Comparison of ENCODE assay signal across 14 cellular contexts in genomic region chr2:69960821-69961220, GRCh38. TPM values are rescaled to one million over a fixed set of nuclear protein-coding genes. Genes with fewer than 3 reads are reported as not detected.
DNase-seq lines count a peak whose midpoint lies in the region; ATAC-seq and TF ChIP-seq lines count a peak whose summit lies in the region.
"Had no signal": no experiment of that assay in that cellular context is flagged by ENCODE, and none has a peak within 500 bp of the region (broad histone marks: within the 10 kb centered on the region; RNA-seq: fewer than 3 reads in every experiment).

No MANE protein-coding gene starts in this region.

- no peak for TF ChIP-seq CTCF in ovary (IDR thresholded peaks at IDR 0.05)

- ATAC-seq in HG02885 (IDR thresholded peaks at IDR 0.05; ENCODE audit: poor library complexity, unreplicated experiment) = no peak
- ATAC-seq: GM12878 had no signal

- H3K4me1 ChIP-seq in ovary (ENCODE audit: insufficient read depth) = no peaks in the 10 kb centered on the region

- WGBS in ovary, 3 donors = 93 to 97% (median 96%) methylated on average over 6 of the region's 6 CpGs

- no peak for TF ChIP-seq POLR2A in ovary (IDR thresholded peaks at IDR 0.05)

- no peak for TF ChIP-seq EP300 in ovary (IDR thresholded peaks at IDR 0.05)

- DNase-seq in substantia nigra (lab: John Stamatoyannopoulos, UW) = no peak
- no peak for DNase-seq in ovary
- no peak for DNase-seq in stimulated activated naive CD4-positive, alpha-beta T cell (lab: John Stamatoyannopoulos, UW)
- DNase-seq: Calu3, DMS 273 treated with DMSO at 0.1 percent for 48 hours, GOT3, HCEC 1CT, HFFc6 had no signal

- no peaks in the 10 kb centered on the region for H3K36me3 ChIP-seq in ovary

- H3K9me3 ChIP-seq in ovary = no peaks in the 10 kb centered on the region

- H3K4me3 ChIP-seq in ovary = no peak overlapping the region
- H3K4me3 ChIP-seq: GM12878 had no signal

- peak overlapping the region; percentile 88 for H3K27ac ChIP-seq in angular gyrus (ENCODE audit: low read depth, low read length)
- H3K27ac ChIP-seq in cingulate gyrus (ENCODE audit: low read depth, low read length) = peak overlapping the region; percentile 85
- peak overlapping the region; percentile 95 for H3K27ac ChIP-seq in layer of hippocampus (ENCODE audit: low read depth, low read length)
- H3K27ac ChIP-seq in substantia nigra (ENCODE audit: low read depth, low read length, poor library complexity, severe bottlenecking) = peak overlapping the region; percentile 95
- no peak overlapping the region for H3K27ac ChIP-seq in ovary
- H3K27ac ChIP-seq: HL-60 had no signal

- H3K27me3 ChIP-seq in layer of hippocampus (ENCODE audit: control insufficient read depth, insufficient read depth, low read length) = no peaks in the 10 kb centered on the region
- H3K27me3 ChIP-seq in ovary = no peaks in the 10 kb centered on the region

- intact Hi-C loops in ovary (cut with DNase I) = no loop called here

RNA-seq across cellular contexts. Expression of gene ASPRV1, which starts 0.6 kb away (rescaled TPM):
- total RNA-seq in ovary = 1 to 10 TPM; 2.1 to 5.5 (median 4.4) TPM
- 1 to 10 TPM; 1.1 to 4.5 TPM for polyA plus RNA-seq in ovary

RNA-seq across cellular contexts. Expression of gene MXD1, which starts 45.9 kb away (rescaled TPM):
- total RNA-seq in ovary = 10 to 100 TPM in 4 of 7 donors, 1 to 10 TPM in 3; 5.6 to 13.7 (median 10.1) TPM
- 1 to 10 TPM; 3.4 to 6.3 TPM for polyA plus RNA-seq in ovary

Comparison
In these comparisons a context has a peak if more than half of its experiments do, and no peak if none do; other contexts are left out.
1. H3K27ac ChIP-seq: peak in angular gyrus (single experiment), cingulate gyrus (single experiment), layer of hippocampus (single experiment) and substantia nigra (single experiment); none in ovary (0 of 2).